12 cellular contexts compared by ENCODE assay signal in genomic region chr4:144547678-144548298, GRCh38.
A peak's percentile ranks its signal among the peaks of the same experiment; 100 is the strongest.
DNase-seq lines count a peak whose midpoint lies in the region; ATAC-seq lines count a peak whose summit lies in the region.
"Had no signal": no experiment of that assay in that cellular context is flagged by ENCODE, and none has a peak within 500 bp of the region (broad histone marks: within the 10 kb centered on the region; RNA-seq: fewer than 3 reads in every experiment).

No MANE protein-coding gene starts in this region.

- DNase-seq in NCI-H2081 treated with DMSO at 0.1 percent for 48 hours (lab: John Stamatoyannopoulos, UW), result no peak
- no peak for DNase-seq in activated T-cell treated with anti-CD3 and anti-CD28 coated beads, Interleukin-2, amount 50 U/mL, for 4 hours
- no peak for DNase-seq in HK-2 (ENCODE audit: unreplicated experiment)
- no peak for DNase-seq in activated CD4-positive, alpha-beta T cell treated with anti-CD3 and anti-CD28 coated beads, Interleukin-2, amount 50 U/mL, for 48 hours
- DNase-seq: activated CD8-positive, alpha-beta T cell treated with anti-CD3 and anti-CD28 coated beads, Interleukin-2, amount 10 ng/mL, durations not matched to agents 7 days and 5 days; GF-D8; pancreas had no signal

- H3K4me3 ChIP-seq in GM08714 (ENCODE audit: low read length), result peak overlapping the region; percentile 20; the same call in 1 of the 2 replicates
- H3K4me3 ChIP-seq: pancreas, vagina had no signal

- no peaks in the 10 kb centered on the region for H3K4me1 Mint-ChIP-seq in activated T-cell treated with anti-CD3 and anti-CD28 coated beads, Interleukin-2, amount 50 U/mL, for 4 hours (ENCODE audit: low read depth)

- peak; percentile 98 for ATAC-seq in GM19328 (IDR thresholded peaks at IDR 0.05; ENCODE audit: unreplicated experiment)
- peak; percentile 98 for ATAC-seq in HG02798 (IDR thresholded peaks at IDR 0.05; ENCODE audit: poor library complexity, unreplicated experiment)
- peak; percentile 99 for ATAC-seq in HG03521 (IDR thresholded peaks at IDR 0.05; ENCODE audit: unreplicated experiment)
- no peak for ATAC-seq in activated T-cell treated with anti-CD3 and anti-CD28 coated beads, Interleukin-2, amount 50 U/mL, for 4 hours
- ATAC-seq: activated CD8-positive, alpha-beta T cell treated with anti-CD3 and anti-CD28 coated beads, Interleukin-2, amount 10 ng/mL, durations not matched to agents 7 days and 5 days; pancreas had no signal

- H3K36me3 Mint-ChIP-seq in activated T-cell treated with anti-CD3 and anti-CD28 coated beads, Interleukin-2, amount 50 U/mL, for 4 hours (ENCODE audit: insufficient read depth), result no peaks in the 10 kb centered on the region

- peaks cover 8% of the 10 kb centered on the region for H3K9me3 Mint-ChIP-seq in activated T-cell treated with anti-CD3 and anti-CD28 coated beads, Interleukin-2, amount 50 U/mL, for 4 hours

- no peaks in the 10 kb centered on the region for H3K27me3 Mint-ChIP-seq in activated T-cell treated with anti-CD3 and anti-CD28 coated beads, Interleukin-2, amount 50 U/mL, for 4 hours (ENCODE audit: low read depth)

- no peak overlapping the region for H3K4me3 Mint-ChIP-seq in activated T-cell treated with anti-CD3 and anti-CD28 coated beads, Interleukin-2, amount 50 U/mL, for 4 hours
- H3K4me3 Mint-ChIP-seq: activated CD8-positive, alpha-beta T cell treated with anti-CD3 and anti-CD28 coated beads, Interleukin-2, amount 10 ng/mL, durations not matched to agents 7 days and 5 days had no signal

Comparison
In these comparisons a context has a peak if more than half of its experiments do, and no peak if none do; other contexts are left out.
1. ATAC-seq: peak in GM19328 (single experiment), HG02798 (single experiment) and HG03521 (single experiment); none in activated T-cell treated with anti-CD3 and anti-CD28 coated beads, Interleukin-2, amount 50 U/mL, for 4 hours (0 of 2).